In the genomic region with DNA sequence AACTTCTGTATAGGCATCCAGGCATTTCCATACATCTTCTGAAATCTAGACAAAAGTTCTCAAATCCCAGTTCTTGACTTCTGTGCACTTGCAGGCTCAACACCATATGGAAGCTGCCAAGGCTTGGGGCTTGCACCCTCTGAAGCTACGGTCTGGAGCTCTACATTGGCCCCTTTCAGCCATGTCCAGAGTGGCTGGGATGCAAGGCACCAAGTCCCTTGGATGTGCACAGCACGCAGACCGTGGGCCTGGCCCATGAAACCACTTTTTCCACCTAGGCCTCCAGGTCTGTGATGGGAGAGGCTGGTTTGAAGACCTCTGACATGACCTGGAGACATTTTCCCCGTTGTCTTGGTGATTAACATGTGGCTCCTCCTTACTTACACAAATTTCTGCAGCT, we compare ENCODE assay signal across 8 cellular contexts.
"Had no signal": no experiment of that assay in that cellular context is flagged by ENCODE, and none has a peak within 500 bp of the region (broad histone marks: within the 10 kb centered on the region; RNA-seq: fewer than 3 reads in every experiment).

No MANE protein-coding gene starts in this region.

- DNase-seq: GM23248, GOT3, H7, H9, HCEC 1CT, HFFc6 had no signal

- H3K9me3 Mint-ChIP-seq: GM23338 had no signal

- ATAC-seq: GM23338, HCT116 had no signal

- H3K27ac Mint-ChIP-seq: GM23338, H9, HFFc6 had no signal
